10 cellular contexts compared by ENCODE assay signal in genomic region chr2:85257359-85258193, GRCh38.
DNase-seq lines count a peak whose midpoint lies in the region; ATAC-seq and TF ChIP-seq lines count a peak whose summit lies in the region.
"Had no signal": no experiment of that assay in that cellular context is flagged by ENCODE, and none has a peak within 500 bp of the region (broad histone marks: within the 10 kb centered on the region; RNA-seq: fewer than 3 reads in every experiment).

No MANE protein-coding gene starts in this region.

- intact Hi-C loops in heart left ventricle (cut with DNase I): no loop called here
- intact Hi-C loops in Right ventricle myocardium inferior (cut with DNase I): no loop called here

- H3K9me3 Mint-ChIP-seq in osteocyte (ENCODE audit: unreplicated experiment): no peaks in the 10 kb centered on the region

- WGBS in heart left ventricle, 4 donors: 45 to 60% (median 48%) methylated on average over 12 to 13 of the region's 13 CpGs

- peaks cover 14 to 77% (median 61%) of the 10 kb centered on the region in 12 donors for H3K4me1 ChIP-seq in heart left ventricle

- no peaks in the 10 kb centered on the region for H3K36me3 ChIP-seq in heart left ventricle

- no peaks in the 10 kb centered on the region for H3K27me3 ChIP-seq in heart left ventricle

- ATAC-seq in heart left ventricle: peak in 3 of 4 donors; percentile 42 to 71 (median 43)
- ATAC-seq in Right ventricle myocardium inferior: no peak
- no peak for ATAC-seq in HG02981 (IDR thresholded peaks at IDR 0.05; ENCODE audit: unreplicated experiment)
- ATAC-seq: HCT116 had no signal

- H3K27ac ChIP-seq in heart left ventricle: peak overlapping the region; percentile 44 to 91 (median 80)
- no peak overlapping the region for H3K27ac ChIP-seq in substantia nigra (ENCODE audit: low read depth, low read length, poor library complexity, severe bottlenecking)

- H3K9me3 ChIP-seq in heart left ventricle: no peaks in the 10 kb centered on the region

- TF ChIP-seq CTCF in heart left ventricle (IDR thresholded peaks at IDR 0.05) (peak in 1 of 12 donors; percentile 26), osteocyte (IDR thresholded peaks at IDR 0.05) (no peak)

- H3K4me3 Mint-ChIP-seq in osteocyte (ENCODE audit: unreplicated experiment): no peak overlapping the region

- peak overlapping the region in 1 of 12 donors; percentile 14 for H3K4me3 ChIP-seq in heart left ventricle

- DNase-seq in heart left ventricle (peak in 3 of 5 donors; percentile 53 to 61 (median 60)), Right ventricle myocardium inferior (ENCODE audit: missing footprints) (no peak), fibroblast of gingiva (ENCODE audit: low read depth) (peak; percentile 46), osteocyte (ENCODE audit: extremely low spot score, unreplicated experiment) (no peak), substantia nigra (lab: John Stamatoyannopoulos, UW) (no peak), iPS-NIHi11 (ENCODE audit: low spot score) (no peak), ecto neural progenitor cell (ENCODE audit: low spot score) (no peak)
- DNase-seq: activated T-cell treated with anti-CD3 and anti-CD28 coated beads, Interleukin-2, amount 50 U/mL, for 48 hours had no signal

- peak overlapping the region; percentile 93 for H3K27ac Mint-ChIP-seq in osteocyte (ENCODE audit: unreplicated experiment)

- H3K36me3 Mint-ChIP-seq in osteocyte (ENCODE audit: unreplicated experiment): peaks cover 5% of the 10 kb centered on the region

- TF ChIP-seq POLR2A in heart left ventricle (IDR thresholded peaks at IDR 0.05): no peak

- no peaks in the 10 kb centered on the region for H3K27me3 Mint-ChIP-seq in osteocyte (ENCODE audit: unreplicated experiment)

- H3K4me1 Mint-ChIP-seq in osteocyte (ENCODE audit: unreplicated experiment): peaks cover 73% of the 10 kb centered on the region

Comparison
In these comparisons a context has a peak if more than half of its experiments do, and no peak if none do; other contexts are left out.
1. ATAC-seq: peak in heart left ventricle (3 of 4); none in Right ventricle myocardium inferior (single experiment) and HG02981 (single experiment).
2. DNase-seq: peak in heart left ventricle (3 of 5) and fibroblast of gingiva (single experiment); none in Right ventricle myocardium inferior (single experiment), osteocyte (single experiment), substantia nigra (0 of 49), iPS-NIHi11 (single experiment) and ecto neural progenitor cell (single experiment).